8 cellular contexts compared by ENCODE assay signal in genomic region chr2:15142069-15142689, GRCh38.
DNase-seq lines count a peak whose midpoint lies in the region; ATAC-seq and TF ChIP-seq lines count a peak whose summit lies in the region.

No MANE protein-coding gene starts in this region.

- H2AFZ ChIP-seq in fibroblast of lung (ENCODE audit: low read length) = no peak overlapping the region

- 73 to 86% methylated on average over 11 to 14 of the region's 14 CpGs for WGBS in endodermal cell (ENCODE audit: insufficient coverage in 1 of 2, insufficient read length in 1 of 2), 2 experiments

- no peaks in the 10 kb centered on the region for H3K79me2 ChIP-seq in fibroblast of lung (ENCODE audit: control insufficient read depth, insufficient read depth, low read length)

- H3K9ac ChIP-seq in fibroblast of lung (ENCODE audit: insufficient read depth, low read length) (no peak overlapping the region), endodermal cell (ENCODE audit: extremely low read depth, low read length, poor library complexity, severe bottlenecking) (no peak overlapping the region)

- peak; percentile 52 for DNase-seq in Daoy (ENCODE audit: low read depth)
- peak; percentile 56 for DNase-seq in KG1 (lab: John Stamatoyannopoulos, UW)
- DNase-seq in activated CD4-positive, alpha-beta T cell treated with anti-CD3 and anti-CD28 coated beads for 36 hours = peak; percentile 89
- peak; percentile 4 to 9 for DNase-seq in fibroblast of lung (ENCODE audit: low read depth in 2 of 2)
- DNase-seq in stimulated activated CD8-positive, alpha-beta memory T cell treated with anti-CD3 and anti-CD28 coated beads, Interleukin-4, amount 100 ng/mL, for 48 hours = peak; percentile 79
- DNase-seq in Right ventricle myocardium superior = no peak
- DNase-seq in endodermal cell = no peak

- no peaks in the 10 kb centered on the region for H4K20me1 ChIP-seq in fibroblast of lung (ENCODE audit: control insufficient read depth, extremely low read depth, insufficient read depth, low read length)

- ATAC-seq in GM21447 (IDR thresholded peaks at IDR 0.05; ENCODE audit: unreplicated experiment) (peak; percentile 100), Right ventricle myocardium superior (ENCODE audit: poor library complexity) (no peak)
- peak; percentile 95 for ATAC-seq in activated CD4-positive, alpha-beta T cell treated with anti-CD3 and anti-CD28 coated beads for 36 hours

- H3K36me3 Mint-ChIP-seq in activated CD4-positive, alpha-beta T cell treated with anti-CD3 and anti-CD28 coated beads for 36 hours (ENCODE audit: low read depth) = no peaks in the 10 kb centered on the region
- no peaks in the 10 kb centered on the region for H3K36me3 Mint-ChIP-seq in endodermal cell (ENCODE audit: low read depth)

- no peaks in the 10 kb centered on the region for H3K27me3 ChIP-seq in fibroblast of lung (ENCODE audit: control insufficient read depth, insufficient read depth, low read length)
- no peaks in the 10 kb centered on the region for H3K27me3 ChIP-seq in endodermal cell (ENCODE audit: control insufficient read depth, insufficient read depth, low read length, poor library complexity, severe bottlenecking)

- H3K9me3 ChIP-seq in fibroblast of lung (ENCODE audit: control insufficient read depth, insufficient read depth, low read depth, low read length) (no peaks in the 10 kb centered on the region), endodermal cell (ENCODE audit: control insufficient read depth, low read length) (no peaks in the 10 kb centered on the region)

- intact Hi-C loops in activated CD4-positive, alpha-beta T cell treated with anti-CD3 and anti-CD28 coated beads for 36 hours (cut with DNase I, micrococcal nuclease) = loop anchor here (1.0 to 5.0 kb wide), 5 partner anchors 31 to 449 kb away; partner anchors contain the start of genes DDX1 (in 2 of the 2) and NBAS (in 1 of the 2)
- intact Hi-C loops in Right ventricle myocardium superior (cut with DNase I) = no loop called here

- H3K27ac Mint-ChIP-seq in activated CD4-positive, alpha-beta T cell treated with anti-CD3 and anti-CD28 coated beads for 36 hours = peak overlapping the region; percentile 93
- no peak overlapping the region for H3K27ac Mint-ChIP-seq in endodermal cell

- TF ChIP-seq CTCF in fibroblast of lung (conservative IDR thresholded peaks at IDR 0.05 in 1 of 2, IDR thresholded peaks at IDR 0.05 in 1 of 2; ENCODE audit: low read depth in 1 of 2, low read length in 2 of 2) (no peak), endodermal cell (conservative IDR thresholded peaks at IDR 0.05) (no peak)

- H3K4me3 ChIP-seq in fibroblast of lung (replicated peaks in 1 of 4; ENCODE audit: control extremely low read depth in 1 of 4, insufficient read depth in 1 of 4, low read depth in 3 of 4, low read length in 4 of 4) (no peak overlapping the region), endodermal cell (ENCODE audit: low read length) (no peak overlapping the region)

- H3K9me3 Mint-ChIP-seq in activated CD4-positive, alpha-beta T cell treated with anti-CD3 and anti-CD28 coated beads for 36 hours (ENCODE audit: low read depth) = peaks cover 5% of the 10 kb centered on the region
- H3K9me3 Mint-ChIP-seq in endodermal cell = no peaks in the 10 kb centered on the region

- H3K36me3 ChIP-seq in fibroblast of lung (ENCODE audit: control insufficient read depth, insufficient read depth, low read length) (no peaks in the 10 kb centered on the region), endodermal cell (ENCODE audit: control insufficient read depth, insufficient read depth, low read length) (no peaks in the 10 kb centered on the region)

- POLR2A ChIA-PET in activated CD4-positive, alpha-beta T cell treated with anti-CD3 and anti-CD28 coated beads for 36 hours (lab: Charles Lee) = interaction anchor here (1.1 kb wide), 1 partner anchor 35 kb away, joined by 4 read pairs; no protein-coding TSS in a partner anchor

- H3K4me3 Mint-ChIP-seq in activated CD4-positive, alpha-beta T cell treated with anti-CD3 and anti-CD28 coated beads for 36 hours = peak overlapping the region; percentile 35
- no peak overlapping the region for H3K4me3 Mint-ChIP-seq in endodermal cell

- no peak overlapping the region for H3K27ac ChIP-seq in fibroblast of lung (ENCODE audit: insufficient read depth, low read length)
- H3K27ac ChIP-seq in endodermal cell (ENCODE audit: low read depth, low read length) = no peak overlapping the region

- peaks cover 3% of the 10 kb centered on the region for H3K27me3 Mint-ChIP-seq in activated CD4-positive, alpha-beta T cell treated with anti-CD3 and anti-CD28 coated beads for 36 hours
- H3K27me3 Mint-ChIP-seq in endodermal cell (ENCODE audit: insufficient read depth) = no peaks in the 10 kb centered on the region

- H3K4me1 ChIP-seq in fibroblast of lung (ENCODE audit: control insufficient read depth, extremely low read depth, insufficient read depth, low read length) (no peaks in the 10 kb centered on the region), endodermal cell (ENCODE audit: control insufficient read depth, insufficient read depth, low read length) (peaks cover 7% of the 10 kb centered on the region)

- CTCF ChIA-PET in activated CD4-positive, alpha-beta T cell treated with anti-CD3 and anti-CD28 coated beads for 36 hours (lab: Charles Lee) = interaction anchor here (0.7 to 1.0 kb wide), 2 partner anchors 18 to 798 kb away, joined by 3 to 5 read pairs; no protein-coding TSS in a partner anchor

- H3K4me1 Mint-ChIP-seq in activated CD4-positive, alpha-beta T cell treated with anti-CD3 and anti-CD28 coated beads for 36 hours = peaks cover 26% of the 10 kb centered on the region
- peaks cover 19% of the 10 kb centered on the region for H3K4me1 Mint-ChIP-seq in endodermal cell

- no peak overlapping the region for H3K4me2 ChIP-seq in fibroblast of lung (ENCODE audit: extremely low read depth, insufficient read depth, low read length)

Comparison
In these comparisons a context has a peak if more than half of its experiments do, and no peak if none do; other contexts are left out.
1. DNase-seq: peak in Daoy (single experiment), KG1 (single experiment), activated CD4-positive, alpha-beta T cell treated with anti-CD3 and anti-CD28 coated beads for 36 hours (single experiment), fibroblast of lung (2 of 2) and stimulated activated CD8-positive, alpha-beta memory T cell treated with anti-CD3 and anti-CD28 coated beads, Interleukin-4, amount 100 ng/mL, for 48 hours (single experiment); none in Right ventricle myocardium superior (single experiment) and endodermal cell (single experiment).